Comparison of ENCODE assay signal across 14 cellular contexts in genomic region chr1:235939488-235939775, GRCh38.
DNase-seq lines count a peak whose midpoint lies in the region; ATAC-seq and TF ChIP-seq lines count a peak whose summit lies in the region.
"Had no signal": no experiment of that assay in that cellular context is flagged by ENCODE, and none has a peak within 500 bp of the region (broad histone marks: within the 10 kb centered on the region; RNA-seq: fewer than 3 reads in every experiment).

No MANE protein-coding gene starts in this region.

- H3K9me3 Mint-ChIP-seq in CD4-positive, alpha-beta memory T cell, result no peaks in the 10 kb centered on the region
- peaks cover 3% of the 10 kb centered on the region for H3K9me3 Mint-ChIP-seq in progenitor cell of endocrine pancreas (ENCODE audit: low read depth)
- H3K9me3 Mint-ChIP-seq: activated T-cell treated with anti-CD3 and anti-CD28 coated beads, Interleukin-2, amount 50 U/mL, for 4 hours; CD4-positive, alpha-beta T cell; type B pancreatic cell had no signal

- peak overlapping the region; percentile 55 to 87 (median 80) for H3K27ac Mint-ChIP-seq in CD4-positive, alpha-beta memory T cell
- H3K27ac Mint-ChIP-seq in progenitor cell of endocrine pancreas, result peak overlapping the region; percentile 66
- H3K27ac Mint-ChIP-seq: CD4-positive, alpha-beta T cell; type B pancreatic cell had no signal

- no peak for DNase-seq in CD4-positive, alpha-beta memory T cell
- peak; percentile 48 for DNase-seq in M059J (ENCODE audit: low read depth)
- DNase-seq in progenitor cell of endocrine pancreas (ENCODE audit: low spot score, unreplicated experiment), result no peak
- no peak for DNase-seq in SHP77 treated with DMSO at 0.1 percent for 48 hours (lab: John Stamatoyannopoulos, UW)
- DNase-seq in NCI-H146 (lab: John Stamatoyannopoulos, UW), result no peak
- DNase-seq in cortex of kidney (lab: John Stamatoyannopoulos, UW), result no peak
- DNase-seq: activated T-cell treated with anti-CD3 and anti-CD28 coated beads, Interleukin-2, amount 50 U/mL, for 4 hours; CD4-positive, alpha-beta T cell; effector CD4-positive, alpha-beta T cell; NCI-H1105 had no signal

- no peak for TF ChIP-seq CTCF in progenitor cell of endocrine pancreas (IDR thresholded peaks at IDR 0.05; ENCODE audit: unreplicated experiment)

- CTCF ChIA-PET in CD4-positive, alpha-beta memory T cell (lab: Charles Lee; ENCODE audit: partially characterized antibody), result interaction anchor here (1.6 kb wide), 1 partner anchor 32 kb away, joined by 6 read pairs; no protein-coding TSS in a partner anchor

- no peaks in the 10 kb centered on the region for H3K36me3 Mint-ChIP-seq in CD4-positive, alpha-beta memory T cell
- no peaks in the 10 kb centered on the region for H3K36me3 Mint-ChIP-seq in progenitor cell of endocrine pancreas (ENCODE audit: insufficient read depth)
- H3K36me3 Mint-ChIP-seq: type B pancreatic cell had no signal

- H3K4me1 Mint-ChIP-seq in CD4-positive, alpha-beta memory T cell, result peaks cover 16 to 49% (median 31%) of the 10 kb centered on the region in 4 donors
- H3K4me1 Mint-ChIP-seq in progenitor cell of endocrine pancreas (ENCODE audit: low read depth), result peaks cover 11% of the 10 kb centered on the region

- H3K27me3 ChIP-seq in CD4-positive, alpha-beta memory T cell (ENCODE audit: insufficient read depth, low read length), result no peaks in the 10 kb centered on the region

- no peak overlapping the region for H3K4me3 ChIP-seq in CD4-positive, alpha-beta memory T cell (ENCODE audit: low read length in 2 of 2)

- H3K27ac ChIP-seq in CD4-positive, alpha-beta memory T cell (ENCODE audit: low read depth, low read length), result no peak overlapping the region
- peak overlapping the region; percentile 14 for H3K27ac ChIP-seq in cingulate gyrus (ENCODE audit: low read depth, low read length)

- ATAC-seq in GM18909 (IDR thresholded peaks at IDR 0.05; ENCODE audit: poor library complexity, unreplicated experiment), result no peak
- ATAC-seq: SK-N-SH treated with all-trans-retinoic acid at 6 μM for 48 hours had no signal

- H3K27me3 Mint-ChIP-seq in CD4-positive, alpha-beta memory T cell, result peaks cover 0 to 4% of the 10 kb centered on the region in 2 donors
- peaks cover 3% of the 10 kb centered on the region for H3K27me3 Mint-ChIP-seq in progenitor cell of endocrine pancreas
- H3K27me3 Mint-ChIP-seq: CD4-positive, alpha-beta T cell had no signal

- H3K4me3 Mint-ChIP-seq in CD4-positive, alpha-beta memory T cell, result peak overlapping the region in 3 of 8 donors; percentile 10 to 71 (median 55)
- H3K4me3 Mint-ChIP-seq in progenitor cell of endocrine pancreas (ENCODE audit: low read depth), result no peak overlapping the region
- H3K4me3 Mint-ChIP-seq: activated T-cell treated with anti-CD3 and anti-CD28 coated beads, Interleukin-2, amount 50 U/mL, for 4 hours; CD4-positive, alpha-beta T cell; type B pancreatic cell had no signal

- no peaks in the 10 kb centered on the region for H3K36me3 ChIP-seq in CD4-positive, alpha-beta memory T cell (ENCODE audit: insufficient read depth, low read length)

- POLR2A ChIA-PET in CD4-positive, alpha-beta memory T cell (lab: Charles Lee; ENCODE audit: partially characterized antibody), result no interaction called here

- H3K9me3 ChIP-seq in CD4-positive, alpha-beta memory T cell (ENCODE audit: control insufficient read depth in 1 of 2, low read length in 2 of 2), result no peaks in the 10 kb centered on the region

- peaks cover 20% of the 10 kb centered on the region for H3K4me1 ChIP-seq in CD4-positive, alpha-beta memory T cell (ENCODE audit: insufficient read depth, low read length)

- intact Hi-C loops in CD4-positive, alpha-beta memory T cell (cut with micrococcal nuclease), result no loop called here
